15 cellular contexts compared by ENCODE assay signal in the genomic region with DNA sequence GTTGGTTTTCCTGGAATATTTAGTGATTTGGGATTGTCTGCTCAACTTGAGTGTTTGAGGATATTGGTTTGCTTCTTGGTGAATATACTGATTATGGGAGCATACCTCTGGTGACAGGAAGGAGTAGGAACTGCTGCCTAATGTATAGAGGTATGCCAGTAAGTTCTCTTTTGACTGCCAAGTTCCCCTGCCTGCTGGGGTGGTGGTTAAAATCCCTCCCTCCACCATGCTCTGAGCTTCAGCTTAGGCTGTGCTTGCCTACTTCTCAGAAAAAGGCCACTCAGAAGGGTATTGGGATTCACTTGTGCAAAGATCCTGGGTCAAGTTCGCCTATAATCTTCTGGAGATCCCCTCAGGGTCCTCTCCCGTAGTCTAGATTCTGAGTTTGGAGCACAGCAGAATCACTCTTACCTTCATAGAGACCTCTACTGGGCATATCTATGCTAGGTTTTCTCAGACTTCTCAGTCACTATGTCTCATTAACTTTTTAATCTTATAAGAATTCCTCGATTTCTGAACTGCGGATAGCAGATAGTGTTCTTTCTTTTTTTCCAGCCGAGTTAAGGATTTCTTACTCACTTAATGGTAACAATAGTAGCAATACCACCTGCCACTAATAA. TPM values are rescaled to one million over a fixed set of nuclear protein-coding genes. Genes with fewer than 3 reads are reported as not detected.
A peak's percentile ranks its signal among the peaks of the same experiment; 100 is the strongest.
DNase-seq lines count a peak whose midpoint lies in the region; ATAC-seq and TF ChIP-seq lines count a peak whose summit lies in the region.
"Had no signal": no experiment of that assay in that cellular context is flagged by ENCODE, and none has a peak within 500 bp of the region (broad histone marks: within the 10 kb centered on the region; RNA-seq: fewer than 3 reads in every experiment).

No MANE protein-coding gene starts in this region.

- TF ChIP-seq CTCF in CD14-positive monocyte (IDR thresholded peaks at IDR 0.05): peak; percentile 8
- TF ChIP-seq CTCF in chondrocyte (IDR thresholded peaks at IDR 0.05): peak; percentile 45

- peak overlapping the region; percentile 51 to 93 (median 87) for H3K27ac Mint-ChIP-seq in CD14-positive monocyte
- peak overlapping the region; percentile 9 for H3K27ac Mint-ChIP-seq in chondrocyte (ENCODE audit: unreplicated experiment)
- no peak overlapping the region for H3K27ac Mint-ChIP-seq in activated T-helper 2 cell treated with anti-CD3 and anti-CD28 coated beads, Interferon-gamma antibody, Interleukin-2, Interleukin-4, amounts not matched to agents 10 μg/mL and 5 μg/mL and 100 μg/mL, durations not matched to agents 14 hours and 24 hours and 36 hours
- H3K27ac Mint-ChIP-seq: activated T-cell treated with anti-CD3 and anti-CD28 coated beads, Interleukin-2, amount 50 U/mL, for 24 hours; type B pancreatic cell had no signal

- intact Hi-C loops in CD14-positive monocyte (cut with micrococcal nuclease): loop anchor here (5.0 to 10.0 kb wide), 3 partner anchors 44 to 54 kb away; partner anchors contain the start of gene DCK (in 2 of the 2)
- intact Hi-C loops in activated T-helper 2 cell treated with anti-CD3 and anti-CD28 coated beads, Interferon-gamma antibody, Interleukin-2, Interleukin-4, amounts not matched to agents 10 μg/mL and 5 μg/mL and 100 μg/mL, durations not matched to agents 14 hours and 24 hours and 36 hours (cut with micrococcal nuclease): loop anchor here (5.0 kb wide), 1 partner anchor 44 kb away; the partner anchor contains the start of gene DCK

- H3K9me3 Mint-ChIP-seq in CD14-positive monocyte (peaks cover 0 to 2% (median 0%) of the 10 kb centered on the region in 7 donors), chondrocyte (ENCODE audit: low read depth) (no peaks in the 10 kb centered on the region)
- H3K9me3 Mint-ChIP-seq in activated T-helper 2 cell treated with anti-CD3 and anti-CD28 coated beads, Interferon-gamma antibody, Interleukin-2, Interleukin-4, amounts not matched to agents 10 μg/mL and 5 μg/mL and 100 μg/mL, durations not matched to agents 14 hours and 24 hours and 36 hours: no peaks in the 10 kb centered on the region
- H3K9me3 Mint-ChIP-seq: activated T-cell treated with anti-CD3 and anti-CD28 coated beads, Interleukin-2, amount 50 U/mL, for 24 hours; type B pancreatic cell had no signal

- H3K4me3 Mint-ChIP-seq in CD14-positive monocyte: peak overlapping the region; percentile 6 to 65
- no peak overlapping the region for H3K4me3 Mint-ChIP-seq in chondrocyte (ENCODE audit: unreplicated experiment)
- H3K4me3 Mint-ChIP-seq in activated T-helper 2 cell treated with anti-CD3 and anti-CD28 coated beads, Interferon-gamma antibody, Interleukin-2, Interleukin-4, amounts not matched to agents 10 μg/mL and 5 μg/mL and 100 μg/mL, durations not matched to agents 14 hours and 24 hours and 36 hours (ENCODE audit: low read depth): no peak overlapping the region
- H3K4me3 Mint-ChIP-seq: activated T-cell treated with anti-CD3 and anti-CD28 coated beads, Interleukin-2, amount 50 U/mL, for 24 hours; type B pancreatic cell had no signal

- DNase-seq in CD14-positive monocyte (ENCODE audit: low spot score) (no peak), chondrocyte (ENCODE audit: low spot score) (no peak), AG08396 (ENCODE audit: low spot score) (no peak)
- DNase-seq in activated T-helper 2 cell treated with anti-CD3 and anti-CD28 coated beads, Interferon-gamma antibody, Interleukin-2, Interleukin-4, amounts not matched to agents 10 μg/mL and 5 μg/mL and 100 μg/mL, durations not matched to agents 14 hours and 24 hours and 36 hours (ENCODE audit: low spot score): no peak
- no peak for DNase-seq in stimulated activated CD4-positive, alpha-beta T cell treated with anti-CD3 and anti-CD28 coated beads, Interleukin-4, amount 100 ng/mL, for 1 hour
- DNase-seq: activated T-cell treated with anti-CD3 and anti-CD28 coated beads, Interleukin-2, amount 50 U/mL, for 24 hours; amniotic stem cell; BE2C; effector CD4-positive, alpha-beta T cell; lower lobe of right lung; NCI-H1930 had no signal

- peaks cover 74% of the 10 kb centered on the region for H3K4me1 Mint-ChIP-seq in CD14-positive monocyte
- H3K4me1 Mint-ChIP-seq in chondrocyte (ENCODE audit: low read depth): peaks cover 45% of the 10 kb centered on the region
- H3K4me1 Mint-ChIP-seq in activated T-helper 2 cell treated with anti-CD3 and anti-CD28 coated beads, Interferon-gamma antibody, Interleukin-2, Interleukin-4, amounts not matched to agents 10 μg/mL and 5 μg/mL and 100 μg/mL, durations not matched to agents 14 hours and 24 hours and 36 hours (ENCODE audit: low read depth): peaks cover 12% of the 10 kb centered on the region

- H3K27me3 Mint-ChIP-seq in CD14-positive monocyte (ENCODE audit: low read depth in 3 of 3) (no peaks in the 10 kb centered on the region), chondrocyte (ENCODE audit: low read depth) (no peaks in the 10 kb centered on the region)
- no peaks in the 10 kb centered on the region for H3K27me3 Mint-ChIP-seq in activated T-helper 2 cell treated with anti-CD3 and anti-CD28 coated beads, Interferon-gamma antibody, Interleukin-2, Interleukin-4, amounts not matched to agents 10 μg/mL and 5 μg/mL and 100 μg/mL, durations not matched to agents 14 hours and 24 hours and 36 hours (ENCODE audit: low read depth)
- H3K27me3 Mint-ChIP-seq: activated T-cell treated with anti-CD3 and anti-CD28 coated beads, Interleukin-2, amount 50 U/mL, for 24 hours; type B pancreatic cell had no signal

- ATAC-seq in GM18502 (IDR thresholded peaks at IDR 0.05; ENCODE audit: poor library complexity, unreplicated experiment) (peak; percentile 60), HG03432 (IDR thresholded peaks at IDR 0.05; ENCODE audit: unreplicated experiment) (peak; percentile 66), GM21528 (IDR thresholded peaks at IDR 0.05; ENCODE audit: low FRiP score, unreplicated experiment) (no peak)

- no peaks in the 10 kb centered on the region for H3K36me3 Mint-ChIP-seq in CD14-positive monocyte
- H3K36me3 Mint-ChIP-seq in chondrocyte (ENCODE audit: low read depth): peaks cover 2% of the 10 kb centered on the region
- H3K36me3 Mint-ChIP-seq in activated T-helper 2 cell treated with anti-CD3 and anti-CD28 coated beads, Interferon-gamma antibody, Interleukin-2, Interleukin-4, amounts not matched to agents 10 μg/mL and 5 μg/mL and 100 μg/mL, durations not matched to agents 14 hours and 24 hours and 36 hours (ENCODE audit: low read depth): peaks cover 4% of the 10 kb centered on the region

RNA-seq across cellular contexts. Expression of gene DCK, which starts 44.7 kb away (rescaled TPM):
- polyA plus RNA-seq in CD14-positive monocyte: 10 to 100 TPM; 47.3 to 56.6 TPM
- total RNA-seq in chondrocyte: 14.0 to 16.7 TPM (median 14.9 TPM) in 3 replicates
- 35.1 and 35.3 TPM in 2 replicates for total RNA-seq in activated T-helper 2 cell treated with anti-CD3 and anti-CD28 coated beads, Interferon-gamma antibody, Interleukin-2, Interleukin-4, amounts not matched to agents 10 μg/mL and 5 μg/mL and 100 μg/mL, durations not matched to agents 14 hours and 24 hours and 36 hours

RNA-seq across cellular contexts. Expression of gene MOB1B, which starts 46.6 kb away (rescaled TPM):
- polyA plus RNA-seq in CD14-positive monocyte: 1 to 10 TPM; 3.9 to 7.0 TPM
- total RNA-seq in chondrocyte: 23.3 to 28.8 TPM (median 27.0 TPM) in 3 replicates
- total RNA-seq in activated T-helper 2 cell treated with anti-CD3 and anti-CD28 coated beads, Interferon-gamma antibody, Interleukin-2, Interleukin-4, amounts not matched to agents 10 μg/mL and 5 μg/mL and 100 μg/mL, durations not matched to agents 14 hours and 24 hours and 36 hours: 27.0 and 28.1 TPM in 2 replicates

Comparison
In these comparisons a context has a peak if more than half of its experiments do, and no peak if none do; other contexts are left out.
1. H3K4me3 Mint-ChIP-seq: peak in CD14-positive monocyte (2 of 2); none in chondrocyte (single experiment) and activated T-helper 2 cell treated with anti-CD3 and anti-CD28 coated beads, Interferon-gamma antibody, Interleukin-2, Interleukin-4, amounts not matched to agents 10 μg/mL and 5 μg/mL and 100 μg/mL, durations not matched to agents 14 hours and 24 hours and 36 hours (single experiment).